Comparison of ENCODE assay signal across 32 cellular contexts in the genomic region with DNA sequence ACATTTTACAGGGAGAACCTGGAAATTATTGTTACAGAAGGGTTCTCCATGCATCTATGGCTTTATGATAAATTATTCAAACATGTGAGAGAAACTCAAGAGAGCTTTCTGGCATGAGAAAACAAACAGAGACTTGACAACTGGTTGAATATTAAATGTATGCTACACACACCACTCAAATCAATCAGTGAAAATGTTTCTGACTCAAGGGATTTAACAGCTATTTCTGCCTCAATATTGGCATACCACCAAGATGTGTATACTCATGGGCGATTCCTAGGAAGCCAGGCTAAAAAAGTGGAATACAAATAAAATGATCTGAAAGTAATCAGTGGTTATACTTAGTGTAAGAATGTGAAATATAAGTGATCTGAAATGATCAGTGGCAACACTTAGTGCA. TPM values are rescaled to one million over a fixed set of nuclear protein-coding genes. Genes with fewer than 3 reads are reported as not detected.
"Had no signal": no experiment of that assay in that cellular context is flagged by ENCODE, and none has a peak within 500 bp of the region (broad histone marks: within the 10 kb centered on the region; RNA-seq: fewer than 3 reads in every experiment).

No MANE protein-coding gene starts in this region.

- H3K27me3 ChIP-seq: Peyer's patch, SJCRH30 had no signal

- H3K27ac ChIP-seq: Peyer's patch, RWPE1, SJCRH30, VCaP had no signal

- H3K36me3 ChIP-seq: Peyer's patch, SJCRH30 had no signal

- H3K4me3 ChIP-seq: Peyer's patch, SJCRH30 had no signal

- H3K9me3 Mint-ChIP-seq: activated CD4-positive, alpha-beta memory T cell treated with anti-CD3 and anti-CD28 coated beads, Interleukin-2, amount 10 ng/mL, durations not matched to agents 7 days and 5 days; activated CD4-positive, alpha-beta T cell treated with anti-CD3 and anti-CD28 coated beads, Interleukin-2, amount 10 ng/mL, durations not matched to agents 7 days and 5 days; activated T-helper 17 cell treated with anti-CD3 and anti-CD28 coated beads, Interleukin-2, amount 50 U/mL, for 72 hours had no signal

- H3K4me2 ChIP-seq: SK-N-SH had no signal

- H3K36me3 Mint-ChIP-seq: activated naive CD4-positive, alpha-beta T cell treated with anti-CD3 and anti-CD28 coated beads, Interleukin-2, amount 10 ng/mL, durations not matched to agents 7 days and 5 days; activated naive CD8-positive, alpha-beta T cell treated with anti-CD3 and anti-CD28 coated beads for 36 hours had no signal

- H3K4me3 Mint-ChIP-seq: activated CD4-positive, alpha-beta memory T cell treated with anti-CD3 and anti-CD28 coated beads, Interleukin-2, amount 10 ng/mL, durations not matched to agents 7 days and 5 days; activated CD4-positive, alpha-beta T cell treated with anti-CD3 and anti-CD28 coated beads, Interleukin-2, amount 10 ng/mL, durations not matched to agents 7 days and 5 days; activated naive CD4-positive, alpha-beta T cell treated with anti-CD3 and anti-CD28 coated beads, Interleukin-2, amount 10 ng/mL, durations not matched to agents 7 days and 5 days; activated naive CD8-positive, alpha-beta T cell treated with anti-CD3 and anti-CD28 coated beads for 36 hours; activated T-helper 17 cell treated with anti-CD3 and anti-CD28 coated beads, Interleukin-2, amount 50 U/mL, for 72 hours had no signal

- H3K4me1 ChIP-seq: Peyer's patch, SJCRH30 had no signal

- H3K4me1 Mint-ChIP-seq: activated CD4-positive, alpha-beta memory T cell treated with anti-CD3 and anti-CD28 coated beads, Interleukin-2, amount 10 ng/mL, durations not matched to agents 7 days and 5 days; activated CD4-positive, alpha-beta T cell treated with anti-CD3 and anti-CD28 coated beads, Interleukin-2, amount 10 ng/mL, durations not matched to agents 7 days and 5 days; activated naive CD4-positive, alpha-beta T cell treated with anti-CD3 and anti-CD28 coated beads, Interleukin-2, amount 10 ng/mL, durations not matched to agents 7 days and 5 days; activated naive CD8-positive, alpha-beta T cell treated with anti-CD3 and anti-CD28 coated beads for 36 hours; activated T-helper 17 cell treated with anti-CD3 and anti-CD28 coated beads, Interleukin-2, amount 50 U/mL, for 72 hours had no signal

- H3K27me3 Mint-ChIP-seq: activated CD4-positive, alpha-beta memory T cell treated with anti-CD3 and anti-CD28 coated beads, Interleukin-2, amount 10 ng/mL, durations not matched to agents 7 days and 5 days; activated CD4-positive, alpha-beta T cell treated with anti-CD3 and anti-CD28 coated beads, Interleukin-2, amount 10 ng/mL, durations not matched to agents 7 days and 5 days; activated naive CD4-positive, alpha-beta T cell treated with anti-CD3 and anti-CD28 coated beads, Interleukin-2, amount 10 ng/mL, durations not matched to agents 7 days and 5 days; activated T-helper 17 cell treated with anti-CD3 and anti-CD28 coated beads, Interleukin-2, amount 50 U/mL, for 72 hours had no signal

- H3K27ac Mint-ChIP-seq: activated CD4-positive, alpha-beta memory T cell treated with anti-CD3 and anti-CD28 coated beads, Interleukin-2, amount 10 ng/mL, durations not matched to agents 7 days and 5 days; activated CD4-positive, alpha-beta T cell treated with anti-CD3 and anti-CD28 coated beads, Interleukin-2, amount 10 ng/mL, durations not matched to agents 7 days and 5 days; activated naive CD4-positive, alpha-beta T cell treated with anti-CD3 and anti-CD28 coated beads, Interleukin-2, amount 10 ng/mL, durations not matched to agents 7 days and 5 days; activated naive CD8-positive, alpha-beta T cell treated with anti-CD3 and anti-CD28 coated beads for 36 hours; activated T-helper 17 cell treated with anti-CD3 and anti-CD28 coated beads, Interleukin-2, amount 50 U/mL, for 72 hours had no signal

- H3K9me2 ChIP-seq: SK-N-SH had no signal

- H3K9ac ChIP-seq: SK-N-SH had no signal

- H3K9me3 ChIP-seq: Peyer's patch, SJCRH30, SK-N-SH had no signal

- ATAC-seq: activated T-helper 17 cell treated with anti-CD3 and anti-CD28 coated beads, Interleukin-2, amount 50 U/mL, for 72 hours had no signal

- DNase-seq: activated CD4-positive, alpha-beta memory T cell treated with anti-CD3 and anti-CD28 coated beads, Interleukin-2, amount 10 ng/mL, durations not matched to agents 7 days and 5 days; activated CD4-positive, alpha-beta T cell treated with anti-CD3 and anti-CD28 coated beads, Interleukin-2, amount 10 ng/mL, durations not matched to agents 7 days and 5 days; activated CD4-positive, CD25-positive, alpha-beta regulatory T cell; activated gamma-delta T cell treated with Interleukin-2 at 50 U/mL for 16 hours; activated naive CD4-positive, alpha-beta T cell treated with anti-CD3 and anti-CD28 coated beads, Interleukin-2, amount 10 ng/mL, durations not matched to agents 7 days and 5 days; activated naive CD8-positive, alpha-beta T cell treated with anti-CD3 and anti-CD28 coated beads for 36 hours; activated T-cell treated with anti-CD3 and anti-CD28 coated beads for 4 hours; activated T-cell treated with anti-CD3 and anti-CD28 coated beads, Interleukin-2, amount 50 U/mL, for 48 hours; anterior cingulate cortex; cerebellar nuclear complex; KG1; NCI-H1092 treated with DMSO at 0.1 percent for 48 hours; NCI-H1436; NCI-H187; NCI-H2081; NCI-H69; NK-92 treated with Interleukin-12 subunit alpha and Interleukin-12 subunit beta, amount 100 ng/mL, for 24 hours; OCI-M1; Peyer's patch; Right ventricle myocardium superior; SJCRH30; SK-N-SH; T-helper 1 cell had no signal

RNA-seq across cellular contexts. Expression of gene OR51T1, which starts 15.8 kb away (rescaled TPM):
- total RNA-seq: activated CD4-positive, alpha-beta memory T cell treated with anti-CD3 and anti-CD28 coated beads, Interleukin-2, amount 10 ng/mL, durations not matched to agents 7 days and 5 days; activated CD4-positive, alpha-beta T cell treated with anti-CD3 and anti-CD28 coated beads, Interleukin-2, amount 10 ng/mL, durations not matched to agents 7 days and 5 days; activated CD8-positive, alpha-beta memory T cell treated with anti-CD3 and anti-CD28 coated beads for 36 hours; activated naive CD8-positive, alpha-beta T cell treated with anti-CD3 and anti-CD28 coated beads for 36 hours; activated T-helper 17 cell treated with anti-CD3 and anti-CD28 coated beads, Interleukin-2, amount 50 U/mL, for 72 hours; cardiac septum; MCF 10A; NCI-H460; Peyer's patch; Right ventricle myocardium superior; SJCRH30; T-helper 2 cell treated with Interferon-gamma antibody and Interleukin-4, amounts not matched to agents 100 ng/mL and 5 ng/mL, for 36 hours had no signal
- polyA plus RNA-seq: adipose tissue, SK-N-SH had no signal

RNA-seq across cellular contexts. Expression of gene OR51S1, which starts 16.8 kb away (rescaled TPM):
- total RNA-seq: activated CD4-positive, alpha-beta memory T cell treated with anti-CD3 and anti-CD28 coated beads, Interleukin-2, amount 10 ng/mL, durations not matched to agents 7 days and 5 days; activated CD4-positive, alpha-beta T cell treated with anti-CD3 and anti-CD28 coated beads, Interleukin-2, amount 10 ng/mL, durations not matched to agents 7 days and 5 days; activated CD8-positive, alpha-beta memory T cell treated with anti-CD3 and anti-CD28 coated beads for 36 hours; activated naive CD8-positive, alpha-beta T cell treated with anti-CD3 and anti-CD28 coated beads for 36 hours; activated T-helper 17 cell treated with anti-CD3 and anti-CD28 coated beads, Interleukin-2, amount 50 U/mL, for 72 hours; cardiac septum; MCF 10A; NCI-H460; Peyer's patch; Right ventricle myocardium superior; SJCRH30; T-helper 2 cell treated with Interferon-gamma antibody and Interleukin-4, amounts not matched to agents 100 ng/mL and 5 ng/mL, for 36 hours had no signal
- polyA plus RNA-seq: adipose tissue, SK-N-SH had no signal

RNA-seq across cellular contexts. Expression of gene OR51A7, which starts 37.7 kb away (rescaled TPM):
- total RNA-seq: activated CD4-positive, alpha-beta memory T cell treated with anti-CD3 and anti-CD28 coated beads, Interleukin-2, amount 10 ng/mL, durations not matched to agents 7 days and 5 days; activated CD4-positive, alpha-beta T cell treated with anti-CD3 and anti-CD28 coated beads, Interleukin-2, amount 10 ng/mL, durations not matched to agents 7 days and 5 days; activated CD8-positive, alpha-beta memory T cell treated with anti-CD3 and anti-CD28 coated beads for 36 hours; activated naive CD8-positive, alpha-beta T cell treated with anti-CD3 and anti-CD28 coated beads for 36 hours; activated T-helper 17 cell treated with anti-CD3 and anti-CD28 coated beads, Interleukin-2, amount 50 U/mL, for 72 hours; cardiac septum; MCF 10A; NCI-H460; Peyer's patch; Right ventricle myocardium superior; SJCRH30; T-helper 2 cell treated with Interferon-gamma antibody and Interleukin-4, amounts not matched to agents 100 ng/mL and 5 ng/mL, for 36 hours had no signal
- polyA plus RNA-seq: adipose tissue, SK-N-SH had no signal

RNA-seq across cellular contexts. Expression of gene OR51F2, which starts 44.7 kb away (rescaled TPM):
- total RNA-seq: activated CD4-positive, alpha-beta memory T cell treated with anti-CD3 and anti-CD28 coated beads, Interleukin-2, amount 10 ng/mL, durations not matched to agents 7 days and 5 days; activated CD4-positive, alpha-beta T cell treated with anti-CD3 and anti-CD28 coated beads, Interleukin-2, amount 10 ng/mL, durations not matched to agents 7 days and 5 days; activated CD8-positive, alpha-beta memory T cell treated with anti-CD3 and anti-CD28 coated beads for 36 hours; activated naive CD8-positive, alpha-beta T cell treated with anti-CD3 and anti-CD28 coated beads for 36 hours; activated T-helper 17 cell treated with anti-CD3 and anti-CD28 coated beads, Interleukin-2, amount 50 U/mL, for 72 hours; cardiac septum; MCF 10A; NCI-H460; Peyer's patch; Right ventricle myocardium superior; SJCRH30; T-helper 2 cell treated with Interferon-gamma antibody and Interleukin-4, amounts not matched to agents 100 ng/mL and 5 ng/mL, for 36 hours had no signal
- polyA plus RNA-seq: adipose tissue, SK-N-SH had no signal

RNA-seq across cellular contexts. Expression of gene OR51G2, which starts 53.3 kb away (rescaled TPM):
- total RNA-seq: activated CD4-positive, alpha-beta memory T cell treated with anti-CD3 and anti-CD28 coated beads, Interleukin-2, amount 10 ng/mL, durations not matched to agents 7 days and 5 days; activated CD4-positive, alpha-beta T cell treated with anti-CD3 and anti-CD28 coated beads, Interleukin-2, amount 10 ng/mL, durations not matched to agents 7 days and 5 days; activated CD8-positive, alpha-beta memory T cell treated with anti-CD3 and anti-CD28 coated beads for 36 hours; activated naive CD8-positive, alpha-beta T cell treated with anti-CD3 and anti-CD28 coated beads for 36 hours; activated T-helper 17 cell treated with anti-CD3 and anti-CD28 coated beads, Interleukin-2, amount 50 U/mL, for 72 hours; cardiac septum; MCF 10A; NCI-H460; Peyer's patch; Right ventricle myocardium superior; SJCRH30; T-helper 2 cell treated with Interferon-gamma antibody and Interleukin-4, amounts not matched to agents 100 ng/mL and 5 ng/mL, for 36 hours had no signal
- polyA plus RNA-seq: adipose tissue, SK-N-SH had no signal
